In genomic region chr11:20261526-20261925, GRCh38 we compare ENCODE assay signal across 25 cellular contexts.
DNase-seq lines count a peak whose midpoint lies in the region; ATAC-seq, FAIRE-seq and TF ChIP-seq lines count a peak whose summit lies in the region.
"Had no signal": no experiment of that assay in that cellular context is flagged by ENCODE, and none has a peak within 500 bp of the region (broad histone marks: within the 10 kb centered on the region; RNA-seq: fewer than 3 reads in every experiment).

No MANE protein-coding gene starts in this region.

- H2BK120ac ChIP-seq in IMR-90 (ENCODE audit: low read depth, low read length) = no peak overlapping the region

- no peaks in the 10 kb centered on the region for H4K20me1 ChIP-seq in IMR-90 (ENCODE audit: insufficient read depth, low read length)
- no peaks in the 10 kb centered on the region for H4K20me1 ChIP-seq in astrocyte (ENCODE audit: insufficient read depth, low read length)
- H4K20me1 ChIP-seq in osteoblast (ENCODE audit: insufficient read depth, low read length) = no peaks in the 10 kb centered on the region
- H4K20me1 ChIP-seq: BLaER1 had no signal

- no peak overlapping the region for H4K91ac ChIP-seq in IMR-90 (ENCODE audit: insufficient read depth, low read depth, low read length)

- H3K9me3 ChIP-seq in IMR-90 (ENCODE audit: control insufficient read depth, insufficient read depth, low read length) (no peaks in the 10 kb centered on the region), astrocyte (ENCODE audit: insufficient read depth, low read depth, low read length) (no peaks in the 10 kb centered on the region), osteoblast (ENCODE audit: low read depth, low read length) (no peaks in the 10 kb centered on the region)
- H3K9me3 ChIP-seq: BLaER1, Caco-2 had no signal

- DNase-seq in ELR (ENCODE audit: low read depth) (peak; percentile 41), IMR-90 (peak; percentile 4), astrocyte (ENCODE audit: low read depth) (no peak), osteoblast (ENCODE audit: insufficient read length, low spot score, missing footprints) (peak; percentile 44), HK-2 (ENCODE audit: unreplicated experiment) (no peak), GM19239 (ENCODE audit: insufficient read length, low spot score) (no peak), NCI-H1436 treated with DMSO at 0.1 percent for 48 hours (lab: John Stamatoyannopoulos, UW) (no peak), type B pancreatic cell (ENCODE audit: extremely low spot score, unreplicated experiment) (no peak)
- DNase-seq: ACHN; Caco-2; CD4-positive, alpha-beta T cell; DMS 273 treated with DMSO at 0.1 percent for 48 hours; DMS79 treated with DMSO at 0.1 percent for 48 hours; GDM1; HCEC 1CT; Kasumi-1; NCI-H1417; NCI-H187 treated with DMSO at 0.1 percent for 48 hours; NCI-H2107; NCI-H446 treated with DMSO at 0.1 percent for 48 hours; NCI-H526 treated with DMSO at 0.1 percent for 48 hours; PC-9; SHP77 treated with DMSO at 0.1 percent for 48 hours had no signal

- intact Hi-C loops in IMR-90 (cut with micrococcal nuclease) = no loop called here

- H2BK20ac ChIP-seq in IMR-90 (ENCODE audit: low read depth, low read length) = no peak overlapping the region

- no peak overlapping the region for H3K14ac ChIP-seq in IMR-90 (replicated peaks; ENCODE audit: low read depth, low read length)

- H3K9me1 ChIP-seq in IMR-90 (ENCODE audit: insufficient read depth, low read length) = no peaks in the 10 kb centered on the region

- no peak overlapping the region for H3K4me2 ChIP-seq in IMR-90 (ENCODE audit: low read depth, low read length)
- no peak overlapping the region for H3K4me2 ChIP-seq in astrocyte (ENCODE audit: low read length)
- peak overlapping the region; percentile 38 for H3K4me2 ChIP-seq in osteoblast (ENCODE audit: insufficient read depth, low read length)
- H3K4me2 ChIP-seq: BLaER1, PC-9 had no signal

- no TSS peak for BruUV-seq in IMR-90 (replicated peaks; lab: Mats Ljungman, UMichigan)

- no peak overlapping the region for H3K56ac ChIP-seq in IMR-90 (ENCODE audit: extremely low read depth, insufficient read depth, low read length)

- H3K9ac ChIP-seq in IMR-90 (ENCODE audit: low read depth, low read length) (no peak overlapping the region), astrocyte (ENCODE audit: low read length) (no peak overlapping the region)
- H3K9ac ChIP-seq: BLaER1 had no signal

- no peak overlapping the region for H2AK5ac ChIP-seq in IMR-90 (ENCODE audit: low read depth, low read length)

- no peaks in the 10 kb centered on the region for H3K79me2 ChIP-seq in astrocyte (ENCODE audit: insufficient read depth, low read length)
- H3K79me2 ChIP-seq in osteoblast (ENCODE audit: insufficient read depth, low read length) = no peaks in the 10 kb centered on the region

- H3K18ac ChIP-seq in IMR-90 (ENCODE audit: low read depth, low read length) = no peak overlapping the region

- H3K4me3 ChIP-seq in IMR-90 (ENCODE audit: insufficient read depth, low read depth, low read length) = no peak overlapping the region
- H3K4me3 ChIP-seq in astrocyte (ENCODE audit: insufficient read depth, low read depth, low read length) = no peak overlapping the region
- no peak overlapping the region for H3K4me3 ChIP-seq in osteoblast (ENCODE audit: insufficient read depth, low read length)
- H3K4me3 ChIP-seq: BLaER1, PC-9 had no signal

- H3K27me3 Mint-ChIP-seq in astrocyte (ENCODE audit: low read depth, unreplicated experiment) (no peaks in the 10 kb centered on the region), type B pancreatic cell (peaks cover 53% of the 10 kb centered on the region)

- H3K36me3 Mint-ChIP-seq in astrocyte (ENCODE audit: low read depth, unreplicated experiment) (no peaks in the 10 kb centered on the region), type B pancreatic cell (no peaks in the 10 kb centered on the region)

- no peak overlapping the region for H3K27ac ChIP-seq in IMR-90 (ENCODE audit: insufficient read depth, low read length)
- no peak overlapping the region for H3K27ac ChIP-seq in astrocyte (ENCODE audit: low read depth, low read length)
- H3K27ac ChIP-seq in osteoblast (ENCODE audit: low read depth, low read length) = no peak overlapping the region
- H3K27ac ChIP-seq: BLaER1, PC-9, RWPE1 had no signal

- POLR2A ChIA-PET in IMR-90 (lab: Charles Lee; ENCODE audit: unreplicated experiment) = no interaction called here

- WGBS in IMR-90 (ENCODE audit: extremely low coverage in 2 of 2, insufficient read length in 1 of 2), 2 experiments = no CpG with 5 or more reads among the region's 3 CpGs

- no peak overlapping the region for H4K5ac ChIP-seq in IMR-90 (ENCODE audit: low read depth, low read length)

- H3K4me1 ChIP-seq in IMR-90 (ENCODE audit: control insufficient read depth, insufficient read depth, low read length) = no peaks in the 10 kb centered on the region
- no peaks in the 10 kb centered on the region for H3K4me1 ChIP-seq in astrocyte (ENCODE audit: insufficient read depth, low read length)
- no peaks in the 10 kb centered on the region for H3K4me1 ChIP-seq in osteoblast (ENCODE audit: insufficient read depth, low read length)
- H3K4me1 ChIP-seq: BLaER1, Caco-2 had no signal

- no peak overlapping the region for H2BK5ac ChIP-seq in IMR-90 (ENCODE audit: low read depth, low read length, poor library complexity, severe bottlenecking)

- CTCF ChIA-PET in IMR-90 (lab: Yijun Ruan, JAX) = no interaction called here

- H3K23ac ChIP-seq in IMR-90 (ENCODE audit: low read depth, low read length) = no peak overlapping the region

- dilution Hi-C loops in IMR-90 (cut with HindIII; ENCODE audit: low sequenced_read_pairs, unreplicated experiment) = no loop called here

- H3K4me3 Mint-ChIP-seq in astrocyte (ENCODE audit: unreplicated experiment) (no peak overlapping the region), type B pancreatic cell (no peak overlapping the region)
- H3K4me3 Mint-ChIP-seq: CD4-positive, alpha-beta T cell had no signal

- TF ChIP-seq POLR2A in IMR-90 (IDR thresholded peaks at IDR 0.05; ENCODE audit: low read depth, low read length) = no peak

- H2BK15ac ChIP-seq in IMR-90 (ENCODE audit: low read depth, low read length) = no peak overlapping the region

- H3K36me3 ChIP-seq in IMR-90 (ENCODE audit: control insufficient read depth, insufficient read depth, low read length) (no peaks in the 10 kb centered on the region), astrocyte (ENCODE audit: insufficient read depth, low read length) (no peaks in the 10 kb centered on the region), osteoblast (ENCODE audit: insufficient read depth, low read length) (no peaks in the 10 kb centered on the region)
- H3K36me3 ChIP-seq: BLaER1 had no signal

- FAIRE-seq in astrocyte (lab: Jason Lieb, UNC) (no peak), GM19239 (lab: Jason Lieb, UNC) (no peak)

- TF ChIP-seq CTCF in IMR-90 (conservative IDR thresholded peaks at IDR 0.05; ENCODE audit: low read depth, low read length) = no peak
- no peak for TF ChIP-seq CTCF in astrocyte (IDR thresholded peaks at IDR 0.05; ENCODE audit: insufficient read depth, low read depth, low read length)
- no peak for TF ChIP-seq CTCF in osteoblast (IDR thresholded peaks at IDR 0.05; ENCODE audit: extremely low read depth, low read depth, low read length)
- no peak for TF ChIP-seq CTCF in type B pancreatic cell (conservative IDR thresholded peaks at IDR 0.05)

- no peak overlapping the region for H4K8ac ChIP-seq in IMR-90 (ENCODE audit: low read depth in 2 of 2, low read length in 2 of 2)

- H2AFZ ChIP-seq in IMR-90 (replicated peaks; ENCODE audit: low read length, poor library complexity) (no peak overlapping the region), astrocyte (ENCODE audit: low read depth, low read length) (no peak overlapping the region), osteoblast (ENCODE audit: low read length) (peak overlapping the region; percentile 26)
- H2AFZ ChIP-seq: PC-9 had no signal

- in situ Hi-C loops in IMR-90 (cut with MboI; ENCODE audit: low sequenced_read_pairs) = no loop called here

- no peaks in the 10 kb centered on the region for H3K9me3 Mint-ChIP-seq in astrocyte (ENCODE audit: unreplicated experiment)
- H3K9me3 Mint-ChIP-seq in type B pancreatic cell = no peaks in the 10 kb centered on the region
- H3K9me3 Mint-ChIP-seq: CD4-positive, alpha-beta T cell had no signal

- no peak overlapping the region for H2AK9ac ChIP-seq in IMR-90 (replicated peaks; ENCODE audit: low read depth, low read length, poor library complexity)

- no peak overlapping the region for H3K4ac ChIP-seq in IMR-90 (ENCODE audit: low read depth, low read length)

- no peaks in the 10 kb centered on the region for H3K79me1 ChIP-seq in IMR-90 (ENCODE audit: low read depth in 1 of 2, low read length in 2 of 2)

- no peak for TF ChIP-seq RAD21 in IMR-90 (IDR thresholded peaks at IDR 0.05; ENCODE audit: low read length)

- H3K4me1 Mint-ChIP-seq in astrocyte (ENCODE audit: low read depth, unreplicated experiment) (peaks cover 15% of the 10 kb centered on the region), type B pancreatic cell (ENCODE audit: unreplicated experiment) (no peaks in the 10 kb centered on the region)

- H3K27me3 ChIP-seq in IMR-90 (ENCODE audit: control insufficient read depth, insufficient read depth, low read length) (peaks cover 2% of the 10 kb centered on the region; the same call in 1 of the 2 replicates), astrocyte (ENCODE audit: insufficient read depth, low read length) (peaks cover 5% of the 10 kb centered on the region), osteoblast (ENCODE audit: insufficient read depth, low read length) (no peaks in the 10 kb centered on the region)
- H3K27me3 ChIP-seq: BLaER1 had no signal

- ATAC-seq in IMR-90 (ENCODE audit: low read depth) = no peak

- H3K27ac Mint-ChIP-seq in astrocyte (ENCODE audit: unreplicated experiment) (peak overlapping the region; percentile 85), type B pancreatic cell (no peak overlapping the region)
- H3K27ac Mint-ChIP-seq: CD4-positive, alpha-beta T cell had no signal

TF ChIP-seq in IMR-90, 13 proteins besides CTCF, POLR2A, EP300 and RAD21 (continues in another document):
- no peak for TF ChIP-seq BHLHE40 (IDR thresholded peaks at IDR 0.05; ENCODE audit: low read depth, low read length)
- TF ChIP-seq MAZ (IDR thresholded peaks at IDR 0.05; ENCODE audit: borderline replicate concordance, low read depth, low read length) = no peak
- no peak for TF ChIP-seq NFE2L2 (IDR thresholded peaks at IDR 0.05; ENCODE audit: low read depth, low read length)
- TF ChIP-seq USF2 (IDR thresholded peaks at IDR 0.05; ENCODE audit: low read depth, low read length) = no peak
- no peak for TF ChIP-seq MXI1 (IDR thresholded peaks at IDR 0.05; ENCODE audit: borderline replicate concordance, low read depth, low read length)
- no peak for TF ChIP-seq SMC3 (IDR thresholded peaks at IDR 0.05; ENCODE audit: low read depth, low read length)
- TF ChIP-seq RCOR1 (IDR thresholded peaks at IDR 0.05; ENCODE audit: insufficient replicate concordance, low read length) = no peak

Comparison
In these comparisons a context has a peak if more than half of its experiments do, and no peak if none do; other contexts are left out.
1. DNase-seq: peak in ELR (single experiment), IMR-90 (single experiment) and osteoblast (single experiment); none in astrocyte (single experiment), HK-2 (single experiment), GM19239 (single experiment), NCI-H1436 treated with DMSO at 0.1 percent for 48 hours (single experiment) and type B pancreatic cell (single experiment).